1 cellular context compared by ENCODE assay signal in the genomic region with DNA sequence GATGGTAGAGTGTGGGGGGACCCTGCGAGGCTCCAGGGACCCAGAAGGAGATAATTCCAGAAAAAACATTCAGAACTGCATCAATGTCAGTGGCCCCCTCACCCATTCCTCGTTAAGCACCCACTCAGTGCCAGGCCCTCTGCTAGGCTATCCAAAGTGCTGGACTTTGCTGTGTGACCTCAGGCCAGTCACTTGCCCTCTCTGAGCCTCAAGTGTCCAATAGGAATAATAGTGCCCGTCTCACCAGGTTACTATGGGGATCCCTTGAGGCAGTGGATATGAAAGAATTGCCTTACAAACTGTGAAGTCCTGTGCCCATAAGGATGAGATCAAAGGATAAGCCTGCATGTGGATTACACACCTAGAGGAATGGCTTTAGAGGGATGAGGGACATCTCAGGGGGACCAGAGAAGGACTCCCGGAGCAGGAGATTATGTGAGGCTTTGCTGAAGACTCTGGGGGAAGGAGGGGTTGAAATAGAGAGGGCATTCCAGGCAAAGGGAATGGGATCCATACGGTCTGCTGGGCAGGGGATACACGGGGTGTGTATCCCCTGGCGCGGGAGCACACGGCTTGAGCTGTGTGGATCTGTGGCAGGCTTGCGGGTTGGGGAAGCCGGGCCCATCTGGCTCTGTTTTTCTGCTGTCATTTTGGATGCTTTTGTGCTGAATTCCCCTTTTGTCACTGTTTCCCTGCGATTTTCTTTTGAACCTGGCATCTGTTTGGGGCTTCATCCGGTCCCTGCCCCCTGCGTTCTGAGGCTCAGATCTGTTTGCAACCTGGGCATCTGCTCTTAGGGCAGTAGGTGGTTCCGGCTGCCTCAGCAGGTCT.
TF ChIP-seq lines count a peak whose summit lies in the region.

No MANE protein-coding gene starts in this region.

TF ChIP-seq in WTC11, 78 proteins besides CTCF, POLR2A, EP300 and RAD21 (continued from another document):
- TF ChIP-seq, protein P1, sequence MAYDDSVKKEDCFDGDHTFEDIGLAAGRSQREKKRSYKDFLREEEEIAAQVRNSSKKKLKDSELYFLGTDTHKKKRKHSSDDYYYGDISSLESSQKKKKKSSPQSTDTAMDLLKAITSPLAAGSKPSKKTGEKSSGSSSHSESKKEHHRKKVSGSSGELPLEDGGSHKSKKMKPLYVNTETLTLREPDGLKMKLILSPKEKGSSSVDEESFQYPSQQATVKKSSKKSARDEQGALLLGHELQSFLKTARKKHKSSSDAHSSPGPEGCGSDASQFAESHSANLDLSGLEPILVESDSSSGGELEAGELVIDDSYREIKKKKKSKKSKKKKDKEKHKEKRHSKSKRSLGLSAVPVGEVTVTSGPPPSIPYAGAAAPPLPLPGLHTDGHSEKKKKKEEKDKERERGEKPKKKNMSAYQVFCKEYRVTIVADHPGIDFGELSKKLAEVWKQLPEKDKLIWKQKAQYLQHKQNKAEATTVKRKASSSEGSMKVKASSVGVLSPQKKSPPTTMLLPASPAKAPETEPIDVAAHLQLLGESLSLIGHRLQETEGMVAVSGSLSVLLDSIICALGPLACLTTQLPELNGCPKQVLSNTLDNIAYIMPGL (CRISPR knock-in tag; IDR thresholded peaks at IDR 0.05) = no peak
